In the genomic region with DNA sequence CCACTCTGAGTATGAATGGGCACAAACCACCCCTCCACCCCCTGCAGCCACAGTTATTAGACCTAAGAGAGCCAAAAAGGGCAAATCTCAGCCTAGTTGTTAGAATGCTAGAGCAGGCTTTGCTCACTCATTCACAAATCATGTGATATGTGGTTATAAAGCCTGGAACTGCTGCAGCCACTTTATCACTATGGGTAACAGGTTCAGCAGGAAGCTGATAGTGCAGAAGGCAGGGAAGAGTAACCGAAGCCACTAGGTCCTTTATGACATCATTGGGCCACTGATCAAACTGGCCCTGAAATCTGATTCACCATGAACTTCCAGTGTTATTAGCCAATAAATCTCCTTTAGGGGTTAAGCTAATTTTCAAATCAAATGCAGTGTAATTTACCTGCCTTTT, we compare ENCODE assay signal across 22 cellular contexts.
DNase-seq lines count a peak whose midpoint lies in the region; ATAC-seq, FAIRE-seq and TF ChIP-seq lines count a peak whose summit lies in the region.
"Had no signal": no experiment of that assay in that cellular context is flagged by ENCODE, and none has a peak within 500 bp of the region (broad histone marks: within the 10 kb centered on the region; RNA-seq: fewer than 3 reads in every experiment).

No MANE protein-coding gene starts in this region.

- H3K4me1 ChIP-seq in foreskin keratinocyte (no peaks in the 10 kb centered on the region), pancreas (no peaks in the 10 kb centered on the region), left lung (no peaks in the 10 kb centered on the region)

- H3K27me3 ChIP-seq in foreskin keratinocyte: peaks cover 18% of the 10 kb centered on the region
- no peaks in the 10 kb centered on the region for H3K27me3 ChIP-seq in pancreas
- H3K27me3 ChIP-seq in left lung: no peaks in the 10 kb centered on the region

- peaks cover 0 to 3% (median 0%) of the 10 kb centered on the region in 9 donors for H3K9me3 Mint-ChIP-seq in naive thymus-derived CD8-positive, alpha-beta T cell

- no peaks in the 10 kb centered on the region for H3K4me1 Mint-ChIP-seq in naive thymus-derived CD8-positive, alpha-beta T cell
- H3K4me1 Mint-ChIP-seq: CD4-positive, CD25-positive, alpha-beta regulatory T cell had no signal

- H3K4me3 Mint-ChIP-seq in naive thymus-derived CD8-positive, alpha-beta T cell: no peak overlapping the region
- H3K4me3 Mint-ChIP-seq: CD4-positive, CD25-positive, alpha-beta regulatory T cell; HFFc6 had no signal

- 25 to 29% methylated on average over 1 of the region's 1 CpG for WGBS in pancreas, 2 donors

- TF ChIP-seq CTCF in VCaP (conservative IDR thresholded peaks at IDR 0.05) (no peak), foreskin keratinocyte (conservative IDR thresholded peaks at IDR 0.05) (no peak), pancreas (IDR thresholded peaks at IDR 0.05) (no peak), omental fat pad (IDR thresholded peaks at IDR 0.05) (no peak), left lung (IDR thresholded peaks at IDR 0.05) (no peak)

- H3K4me3 ChIP-seq in pancreas: no peak overlapping the region
- no peak overlapping the region for H3K4me3 ChIP-seq in left lung

- peak overlapping the region; percentile 50 for H3K27ac ChIP-seq in VCaP
- H3K27ac ChIP-seq in foreskin keratinocyte: no peak overlapping the region
- no peak overlapping the region for H3K27ac ChIP-seq in pancreas
- no peak overlapping the region for H3K27ac ChIP-seq in left lung
- H3K27ac ChIP-seq: HL-60 had no signal

- H3K36me3 Mint-ChIP-seq in naive thymus-derived CD8-positive, alpha-beta T cell: no peaks in the 10 kb centered on the region
- H3K36me3 Mint-ChIP-seq: CD4-positive, CD25-positive, alpha-beta regulatory T cell had no signal

- no peak overlapping the region for H3K27ac Mint-ChIP-seq in naive thymus-derived CD8-positive, alpha-beta T cell
- H3K27ac Mint-ChIP-seq: CD4-positive, CD25-positive, alpha-beta regulatory T cell; HFFc6 had no signal

- ATAC-seq in foreskin keratinocyte (peak; percentile 21), pancreas (peak in 3 of 4 donors; percentile 25 to 36 (median 25)), omental fat pad (ENCODE audit: low FRiP score) (no peak), left lung (no peak)
- no peak for ATAC-seq in naive thymus-derived CD8-positive, alpha-beta T cell
- ATAC-seq: Right ventricle myocardium inferior had no signal

- no peak for FAIRE-seq in pancreas (lab: Jason Lieb, UNC)
- FAIRE-seq: G401.6, GM12892, GM18507, GM19239 had no signal

- DNase-seq in OCI-M1 (lab: John Stamatoyannopoulos, UW) (peak; percentile 39), foreskin keratinocyte (no peak), pancreas (no peak), omental fat pad (ENCODE audit: low spot score) (no peak), left lung (no peak)
- no peak for DNase-seq in naive thymus-derived CD8-positive, alpha-beta T cell
- DNase-seq: CD4-positive, CD25-positive, alpha-beta regulatory T cell; H7; HFFc6; KG1; MV-4-11; NCI-H1105 treated with DMSO at 0.1 percent for 48 hours; NCI-H2081 treated with DMSO at 0.1 percent for 48 hours; NCI-H2171 treated with DMSO at 0.1 percent for 48 hours; NCI-H526 had no signal

- H3K9me3 ChIP-seq in pancreas: no peaks in the 10 kb centered on the region
- no peaks in the 10 kb centered on the region for H3K9me3 ChIP-seq in left lung

- H3K36me3 ChIP-seq in pancreas: no peaks in the 10 kb centered on the region
- H3K36me3 ChIP-seq in left lung: no peaks in the 10 kb centered on the region

- intact Hi-C loops in pancreas (cut with DNase I) (no loop called here), left lung (cut with DNase I) (no loop called here)

- peaks cover 0 to 23% (median 9%) of the 10 kb centered on the region in 5 donors for H3K27me3 Mint-ChIP-seq in naive thymus-derived CD8-positive, alpha-beta T cell

- POLR2A ChIA-PET in naive thymus-derived CD8-positive, alpha-beta T cell (lab: Charles Lee): no interaction called here

Comparison
In these comparisons a context has a peak if more than half of its experiments do, and no peak if none do; other contexts are left out.
1. ATAC-seq: peak in foreskin keratinocyte (single experiment) and pancreas (3 of 4); none in omental fat pad (single experiment), left lung (single experiment) and naive thymus-derived CD8-positive, alpha-beta T cell (0 of 2).